8 cellular contexts compared by ENCODE assay signal in the genomic region with DNA sequence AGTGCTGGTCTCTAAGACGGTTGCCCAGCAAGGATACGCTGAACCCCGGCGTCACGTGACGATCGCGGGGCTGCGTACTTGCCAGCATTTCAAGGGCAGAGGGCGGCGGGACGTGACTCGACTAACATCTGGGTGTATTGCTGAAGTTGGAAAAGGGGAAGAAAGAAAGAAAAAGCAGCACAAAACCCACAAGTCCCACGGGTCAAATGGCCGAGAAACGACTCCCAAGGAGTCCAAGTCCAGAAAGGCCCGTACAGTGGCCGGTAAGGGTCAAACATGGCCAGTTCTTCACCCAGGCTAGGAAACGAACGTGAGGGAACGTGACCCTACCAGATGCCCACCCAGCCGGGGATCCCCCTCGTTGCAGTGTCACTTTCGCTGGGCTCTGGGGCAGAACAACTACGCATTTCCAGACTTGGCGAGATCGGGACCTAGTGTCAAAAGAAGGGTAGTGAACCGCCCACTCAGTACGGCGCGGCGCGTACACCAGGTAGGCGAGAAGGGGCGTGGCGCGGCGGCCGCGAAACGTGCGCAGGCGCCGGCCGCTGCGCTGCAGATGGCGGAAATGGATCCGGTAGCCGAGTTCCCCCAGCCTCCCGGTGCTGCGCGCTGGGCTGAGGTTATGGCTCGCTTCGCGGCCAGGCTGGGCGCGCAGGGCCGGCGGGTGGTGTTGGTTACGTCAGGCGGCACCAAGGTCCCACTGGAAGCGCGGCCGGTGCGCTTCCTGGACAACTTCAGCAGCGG. TPM values are rescaled to one million over a fixed set of nuclear protein-coding genes. Genes with fewer than 3 reads are reported as not detected.
DNase-seq lines count a peak whose midpoint lies in the region; ATAC-seq lines count a peak whose summit lies in the region.

Gene PPCS, plus strand, starts transcription at position 534 of the 744 bp plus-strand sequence. Its CDS starts 23 bp downstream, at position 557.
A gene with protein sequence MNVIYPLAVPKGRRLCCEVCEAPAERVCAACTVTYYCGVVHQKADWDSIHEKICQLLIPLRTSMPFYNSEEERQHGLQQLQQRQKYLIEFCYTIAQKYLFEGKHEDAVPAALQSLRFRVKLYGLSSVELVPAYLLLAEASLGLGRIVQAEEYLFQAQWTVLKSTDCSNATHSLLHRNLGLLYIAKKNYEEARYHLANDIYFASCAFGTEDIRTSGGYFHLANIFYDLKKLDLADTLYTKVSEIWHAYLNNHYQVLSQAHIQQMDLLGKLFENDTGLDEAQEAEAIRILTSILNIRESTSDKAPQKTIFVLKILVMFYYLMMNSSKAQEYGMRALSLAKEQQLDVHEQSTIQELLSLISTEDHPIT (minus strand): TSS at position 13 of the 744 bp plus-strand sequence. CDS start 25 bp downstream, outside the sequence.

- peaks cover 41% of the 10 kb centered on the region for H3K4me1 Mint-ChIP-seq in activated CD4-positive, alpha-beta memory T cell treated with anti-CD3 and anti-CD28 coated beads, Interleukin-2, amount 10 ng/mL, durations not matched to agents 7 days and 5 days

- no peaks in the 10 kb centered on the region for H3K27me3 ChIP-seq in ectodermal cell (ENCODE audit: control insufficient read depth, insufficient read depth, low read length, poor library complexity, severe bottlenecking)

- H3K36me3 Mint-ChIP-seq in activated CD4-positive, alpha-beta memory T cell treated with anti-CD3 and anti-CD28 coated beads, Interleukin-2, amount 10 ng/mL, durations not matched to agents 7 days and 5 days (ENCODE audit: low read depth), result peaks cover 42% of the 10 kb centered on the region

- H3K4me3 ChIP-seq in ectodermal cell (ENCODE audit: insufficient read depth, low read depth, low read length), result peak within 1 kb of the TSS; percentile 92

- H3K27ac ChIP-seq in ectodermal cell (ENCODE audit: insufficient read depth, low read depth, low read length, poor library complexity, severe bottlenecking), result peak within 1 kb of the TSS; percentile 18

- CTCF ChIA-PET in activated CD4-positive, alpha-beta memory T cell treated with anti-CD3 and anti-CD28 coated beads, Interleukin-2, amount 10 ng/mL, durations not matched to agents 7 days and 5 days (lab: Charles Lee), result interaction anchor here (0.8 kb wide), 1 partner anchor 310 kb away, joined by 3 read pairs; no protein-coding TSS in a partner anchor

- DNase-seq in CD1c-positive myeloid dendritic cell (ENCODE audit: extremely low spot score), result peak; percentile 97
- peak; percentile 100 for DNase-seq in NCI-H748 (lab: John Stamatoyannopoulos, UW; ENCODE audit: unreplicated experiment)
- peak; percentile 90 for DNase-seq in activated CD4-positive, alpha-beta memory T cell treated with anti-CD3 and anti-CD28 coated beads, Interleukin-2, amount 10 ng/mL, durations not matched to agents 7 days and 5 days
- DNase-seq in lung microvascular endothelial cell (ENCODE audit: low read depth in 2 of 2), result peak; percentile 80 to 89
- peak; percentile 84 to 87 (median 85) for DNase-seq in stimulated activated CD4-positive, alpha-beta T cell treated with anti-CD3 and anti-CD28 coated beads, TNF-alpha, amount 100 ng/mL, for 4 hours (ENCODE audit: low read depth in 3 of 3)

- 1 to 2% methylated on average over 66 of the region's 66 CpGs for WGBS in ectodermal cell, 2 experiments

- no peaks in the 10 kb centered on the region for H3K4me1 ChIP-seq in ectodermal cell (ENCODE audit: control insufficient read depth, insufficient read depth, low read length)

- POLR2A ChIA-PET in activated CD4-positive, alpha-beta memory T cell treated with anti-CD3 and anti-CD28 coated beads, Interleukin-2, amount 10 ng/mL, durations not matched to agents 7 days and 5 days (lab: Charles Lee), result interaction anchor here (0.9 to 1.9 kb wide), 10 partner anchors 10 to 1765 kb away, joined by 3 to 11 read pairs (median 4); partner anchors contain the start of genes C1orf50, FOXJ3, NFYC and P3H1

- no peaks in the 10 kb centered on the region for H3K9me3 Mint-ChIP-seq in activated CD4-positive, alpha-beta memory T cell treated with anti-CD3 and anti-CD28 coated beads, Interleukin-2, amount 10 ng/mL, durations not matched to agents 7 days and 5 days

- peak within 1 kb of the TSS; percentile 94 for H3K27ac Mint-ChIP-seq in activated CD4-positive, alpha-beta memory T cell treated with anti-CD3 and anti-CD28 coated beads, Interleukin-2, amount 10 ng/mL, durations not matched to agents 7 days and 5 days

- H3K4me3 Mint-ChIP-seq in activated CD4-positive, alpha-beta memory T cell treated with anti-CD3 and anti-CD28 coated beads, Interleukin-2, amount 10 ng/mL, durations not matched to agents 7 days and 5 days, result peak within 1 kb of the TSS; percentile 91

- peaks cover 7% of the 10 kb centered on the region for H3K36me3 ChIP-seq in ectodermal cell (ENCODE audit: control insufficient read depth, insufficient read depth, low read length)

- H3K9me3 ChIP-seq in ectodermal cell (ENCODE audit: control insufficient read depth, low read length), result no peaks in the 10 kb centered on the region

- ATAC-seq in GM19328 (IDR thresholded peaks at IDR 0.05; ENCODE audit: unreplicated experiment), result peak; percentile 76
- peak; percentile 58 for ATAC-seq in HG03469 (IDR thresholded peaks at IDR 0.05; ENCODE audit: unreplicated experiment)

- H3K27me3 Mint-ChIP-seq in activated CD4-positive, alpha-beta memory T cell treated with anti-CD3 and anti-CD28 coated beads, Interleukin-2, amount 10 ng/mL, durations not matched to agents 7 days and 5 days, result peaks cover 1% of the 10 kb centered on the region

RNA-seq across cellular contexts. Expression of gene PPCS, which starts in this region (rescaled TPM):
- total RNA-seq in activated CD4-positive, alpha-beta memory T cell treated with anti-CD3 and anti-CD28 coated beads, Interleukin-2, amount 10 ng/mL, durations not matched to agents 7 days and 5 days, result 10 to 100 TPM; 46.8 to 48.4 TPM
- polyA plus RNA-seq in ectodermal cell (2013, experiment 1 of 4), result 31.8 TPM
- 40.2 TPM for polyA plus RNA-seq in ectodermal cell (2013, experiment 2 of 4)
- polyA plus RNA-seq in ectodermal cell (2013, experiment 3 of 4), result 33.3 TPM
- 35.4 TPM for polyA plus RNA-seq in ectodermal cell (2013, experiment 4 of 4)
- total RNA-seq in lung microvascular endothelial cell, result 27.8 and 28.3 TPM in 2 replicates

RNA-seq across cellular contexts. Expression of the second gene that starts in this region (rescaled TPM):
- 1 to 10 TPM in 1 of 2 experiments, under 1 TPM in 1; 0.96 to 1.3 TPM for total RNA-seq in activated CD4-positive, alpha-beta memory T cell treated with anti-CD3 and anti-CD28 coated beads, Interleukin-2, amount 10 ng/mL, durations not matched to agents 7 days and 5 days
- 1.2 TPM for polyA plus RNA-seq in ectodermal cell (2013, experiment 1 of 4)
- 2.0 TPM for polyA plus RNA-seq in ectodermal cell (2013, experiment 2 of 4)
- polyA plus RNA-seq in ectodermal cell (2013, experiment 3 of 4), result 0.80 TPM
- 1.3 TPM for polyA plus RNA-seq in ectodermal cell (2013, experiment 4 of 4)
- 0.22 and 0.60 TPM in 2 replicates for total RNA-seq in lung microvascular endothelial cell

Comparison
In these comparisons a context has a peak if more than half of its experiments do, and no peak if none do; other contexts are left out.
1. Peak in every context shown above with its lines: DNase-seq, ATAC-seq, H3K4me3 ChIP-seq and H3K27ac ChIP-seq.